In the genomic region with DNA sequence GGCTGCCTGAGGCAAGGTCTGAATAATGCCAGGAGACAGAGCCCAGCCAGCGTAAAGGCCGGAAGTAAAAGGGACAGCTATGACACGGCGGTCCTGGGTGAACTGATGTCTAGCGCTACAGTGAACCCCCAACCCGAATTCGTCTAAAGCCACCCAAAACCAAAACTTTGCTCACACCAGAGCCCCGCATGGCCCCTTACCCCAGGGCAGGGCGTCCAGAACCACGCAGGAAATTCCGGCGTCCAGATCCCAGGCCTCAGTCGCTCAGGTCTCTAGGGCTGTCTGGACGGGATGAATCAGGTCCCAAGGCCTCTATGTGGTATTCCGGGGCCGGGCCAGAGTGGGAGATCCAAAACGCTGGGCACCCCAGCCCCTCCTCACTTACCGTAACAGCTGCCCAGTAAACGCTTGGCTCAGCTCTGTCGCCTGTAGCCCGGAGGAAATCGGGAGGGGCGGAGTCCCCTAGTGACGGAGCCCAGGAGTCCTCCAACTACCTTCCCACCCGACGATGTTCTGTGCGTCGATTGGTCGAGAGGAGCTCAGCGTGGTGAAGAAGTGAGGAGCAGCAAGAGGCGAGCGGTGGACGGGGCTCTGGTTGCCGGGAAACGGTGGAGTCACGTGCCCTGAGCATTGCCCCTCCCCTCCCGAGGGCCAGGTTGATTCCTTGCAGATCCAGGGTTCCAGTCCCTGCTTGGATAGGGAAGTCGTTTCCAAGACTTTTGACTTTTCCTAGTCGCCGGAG, we compare ENCODE assay signal across 8 cellular contexts. TPM values are rescaled to one million over a fixed set of nuclear protein-coding genes. Genes with fewer than 3 reads are reported as not detected.
DNase-seq lines count a peak whose midpoint lies in the region; TF ChIP-seq lines count a peak whose summit lies in the region.

A gene with protein sequence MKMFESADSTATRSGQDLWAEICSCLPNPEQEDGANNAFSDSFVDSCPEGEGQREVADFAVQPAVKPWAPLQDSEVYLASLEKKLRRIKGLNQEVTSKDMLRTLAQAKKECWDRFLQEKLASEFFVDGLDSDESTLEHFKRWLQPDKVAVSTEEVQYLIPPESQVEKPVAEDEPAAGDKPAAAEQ (minus strand): TSS at position 452 of the 742 bp plus-strand sequence. CDS start 2,027 bp downstream, outside the sequence.

- H3K36me3 ChIP-seq in effector memory CD4-positive, alpha-beta T cell (ENCODE audit: control insufficient read depth, insufficient read depth, low read length): no peaks in the 10 kb centered on the region

- DNase-seq in CMK (ENCODE audit: low read depth) (peak; percentile 87), GM20000 (ENCODE audit: low spot score) (peak; percentile 95), HT-29 (ENCODE audit: low spot score) (peak; percentile 99), NOMO-1 (lab: John Stamatoyannopoulos, UW; ENCODE audit: unreplicated experiment in 2 of 2) (peak; percentile 94 to 99), lung microvascular endothelial cell (ENCODE audit: low read depth in 2 of 2) (peak; percentile 98 to 99)
- DNase-seq in effector memory CD4-positive, alpha-beta T cell: peak; percentile 89 to 96 (median 92)
- DNase-seq in stimulated activated CD4-positive, alpha-beta T cell treated with anti-CD3 and anti-CD28 coated beads, TNF-alpha, amount 100 ng/mL, for 48 hours (ENCODE audit: low read depth in 3 of 3): peak; percentile 88 to 94 (median 93)

- no peaks in the 10 kb centered on the region for H3K27me3 ChIP-seq in effector memory CD4-positive, alpha-beta T cell (replicated peaks; ENCODE audit: control insufficient read depth, insufficient read depth, low read length, poor library complexity, severe bottlenecking)

- peaks cover 7% of the 10 kb centered on the region for H3K4me1 ChIP-seq in effector memory CD4-positive, alpha-beta T cell (ENCODE audit: control insufficient read depth, insufficient read depth, low read length, poor library complexity, severe bottlenecking)

- no peak for TF ChIP-seq CTCF in GM20000 (IDR thresholded peaks at IDR 0.05; ENCODE audit: extremely low read depth, missing control alignments)

- no peaks in the 10 kb centered on the region for H3K9me3 ChIP-seq in effector memory CD4-positive, alpha-beta T cell (ENCODE audit: control insufficient read depth, low read length)

- POLR2A ChIA-PET in activated CD8-positive, alpha-beta memory T cell treated with anti-CD3 and anti-CD28 coated beads for 36 hours (lab: Charles Lee): interaction anchor here (0.6 to 1.4 kb wide), 3 partner anchors 25 to 130 kb away, joined by 3 to 4 read pairs (median 4); partner anchors contain the start of gene RAD51

- CTCF ChIA-PET in activated CD8-positive, alpha-beta memory T cell treated with anti-CD3 and anti-CD28 coated beads for 36 hours (lab: Charles Lee): interaction anchor here (0.9 to 1.4 kb wide), 3 partner anchors 25 to 294 kb away, joined by 3 to 4 read pairs (median 3); no protein-coding TSS in a partner anchor

- H3K27ac ChIP-seq in effector memory CD4-positive, alpha-beta T cell (ENCODE audit: insufficient read depth, low read length, poor library complexity, severe bottlenecking): peak within 1 kb of the TSS; percentile 88

- H3K4me3 ChIP-seq in effector memory CD4-positive, alpha-beta T cell (ENCODE audit: insufficient read depth, low read depth, low read length, poor library complexity, severe bottlenecking): peak within 1 kb of the TSS; percentile 76

RNA-seq across cellular contexts. Expression of the gene that starts here (rescaled TPM):
- total RNA-seq in HT-29 (2014; rRNA removed; shearing (Covaris generic)): 19.6 and 21.7 TPM in 2 replicates
- total RNA-seq in activated CD8-positive, alpha-beta memory T cell treated with anti-CD3 and anti-CD28 coated beads for 36 hours: 10 to 100 TPM; 29.4 to 33.5 TPM
- 14.4 and 16.1 TPM in 2 replicates for total RNA-seq in lung microvascular endothelial cell

Comparison
In these comparisons a context has a peak if more than half of its experiments do, and no peak if none do; other contexts are left out.
1. Peak in every context shown above with its lines: DNase-seq, H3K4me3 ChIP-seq and H3K27ac ChIP-seq.